ENCODE assay signal across 12 cellular contexts in the genomic region with DNA sequence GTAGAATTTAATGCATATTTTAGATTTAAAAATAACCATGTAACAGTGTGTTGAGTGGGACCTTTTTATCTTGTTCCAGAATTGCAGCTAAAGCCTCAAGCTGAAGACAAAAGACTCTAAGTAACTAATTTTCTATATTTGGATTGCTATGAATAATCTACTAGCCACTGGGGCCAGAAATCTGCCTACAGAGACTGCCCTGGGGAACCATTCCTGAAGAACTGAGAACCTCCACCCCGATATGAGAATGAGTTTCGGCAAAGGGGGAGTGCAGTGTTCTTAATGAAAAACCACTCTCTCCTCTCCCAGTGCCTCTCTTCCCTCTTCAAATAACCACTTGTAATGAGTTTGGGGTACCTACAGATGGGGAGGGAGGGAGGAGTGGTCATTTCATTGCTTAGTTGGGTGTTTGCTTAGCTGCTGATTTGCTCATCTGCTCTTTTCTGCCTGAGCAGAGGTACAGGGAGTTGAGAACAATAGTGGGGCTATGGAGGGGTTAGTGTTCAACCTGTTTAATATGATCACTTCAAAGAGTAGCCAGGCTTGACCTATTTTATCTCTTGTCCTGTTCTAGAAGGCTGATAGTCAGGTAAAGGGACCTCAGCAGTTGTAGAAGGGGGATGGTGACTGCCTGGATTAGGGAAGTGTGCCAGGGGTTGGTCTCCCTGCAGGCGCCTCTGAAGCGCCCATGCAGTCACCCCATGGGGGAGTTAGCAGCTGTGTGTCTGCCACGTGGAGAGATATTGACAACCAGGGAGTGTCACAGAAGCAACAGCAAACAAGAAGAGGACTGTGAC. TPM values are rescaled to one million over a fixed set of nuclear protein-coding genes. Genes with fewer than 3 reads are reported as not detected.
DNase-seq lines count a peak whose midpoint lies in the region; ATAC-seq and TF ChIP-seq lines count a peak whose summit lies in the region.
"Had no signal": no experiment of that assay in that cellular context is flagged by ENCODE, and none has a peak within 500 bp of the region (broad histone marks: within the 10 kb centered on the region; RNA-seq: fewer than 3 reads in every experiment).

No MANE protein-coding gene starts in this region.

- H3K4me1 ChIP-seq in neural progenitor cell (peaks cover 29% of the 10 kb centered on the region), PC-3 (ENCODE audit: insufficient read depth, low read length) (no peaks in the 10 kb centered on the region)

- H3K27ac Mint-ChIP-seq in neural progenitor cell, result no peak overlapping the region
- H3K27ac Mint-ChIP-seq: CD4-positive, alpha-beta T cell; stimulated activated naive CD8-positive, alpha-beta T cell treated with anti-CD3 and anti-CD28 coated beads, Interleukin-15, Interleukin-2, amounts not matched to agents 100 ng/mL and 50 ng/mL, for 24 hours had no signal

- intact Hi-C loops in PC-3 (cut with micrococcal nuclease), result no loop called here

- POLR2A ChIA-PET in PC-3 (lab: Charles Lee; ENCODE audit: unreplicated experiment), result no interaction called here

- H2AFZ ChIP-seq in neural progenitor cell (replicated peaks), result no peak overlapping the region
- no peak overlapping the region for H2AFZ ChIP-seq in PC-3 (ENCODE audit: low read length)

- no peak overlapping the region for H3K4me3 ChIP-seq in neural progenitor cell
- H3K4me3 ChIP-seq in PC-3 (ENCODE audit: low read length), result no peak overlapping the region

- H3K9ac ChIP-seq in neural progenitor cell (no peak overlapping the region), PC-3 (ENCODE audit: low read length) (no peak overlapping the region)

- DNase-seq in NCI-H1417 treated with DMSO at 0.1 percent for 48 hours (lab: John Stamatoyannopoulos, UW) (peak; percentile 17), SKM-1 (lab: John Stamatoyannopoulos, UW; ENCODE audit: unreplicated experiment) (peak; percentile 13), neural progenitor cell (ENCODE audit: low spot score) (peak; percentile 8), PC-3 (no peak)
- DNase-seq: activated T-cell treated with anti-CD3 and anti-CD28 coated beads, Interleukin-2, amount 50 U/mL, for 48 hours; CD4-positive, alpha-beta T cell; nephron progenitor cell had no signal

- H4K20me1 ChIP-seq in neural progenitor cell (ENCODE audit: low read depth) (no peaks in the 10 kb centered on the region), PC-3 (ENCODE audit: low read length) (no peaks in the 10 kb centered on the region)

- H3K4me2 ChIP-seq in neural progenitor cell, result peak overlapping the region; percentile 24
- no peak overlapping the region for H3K4me2 ChIP-seq in PC-3 (ENCODE audit: low read length)

- TF ChIP-seq CTCF in neural progenitor cell (IDR thresholded peaks at IDR 0.05), result no peak
- no peak for TF ChIP-seq CTCF in PC-3 (conservative IDR thresholded peaks at IDR 0.05; ENCODE audit: low read depth, low read length)

- H3F3A ChIP-seq in neural progenitor cell (ENCODE audit: low read depth) (peaks cover 8% of the 10 kb centered on the region), PC-3 (ENCODE audit: low read length, unreplicated experiment) (no peaks in the 10 kb centered on the region)

- H3K27ac ChIP-seq in neural progenitor cell, result no peak overlapping the region
- no peak overlapping the region for H3K27ac ChIP-seq in PC-3 (ENCODE audit: low read length)

- H3K36me3 ChIP-seq in neural progenitor cell (peaks cover 4% of the 10 kb centered on the region), PC-3 (ENCODE audit: low read depth, low read length) (no peaks in the 10 kb centered on the region)

- BruUV-seq in PC-3 (replicated peaks; lab: Mats Ljungman, UMichigan), result no TSS peak

- peaks cover 8% of the 10 kb centered on the region for H3K36me3 Mint-ChIP-seq in neural progenitor cell

- H3K79me2 ChIP-seq in neural progenitor cell (ENCODE audit: low read depth), result no peaks in the 10 kb centered on the region
- no peaks in the 10 kb centered on the region for H3K79me2 ChIP-seq in PC-3 (ENCODE audit: low read length)

- H3K9me3 Mint-ChIP-seq in neural progenitor cell, result peaks cover 13% of the 10 kb centered on the region

- no peak overlapping the region for H3K4me3 Mint-ChIP-seq in neural progenitor cell
- H3K4me3 Mint-ChIP-seq: CD4-positive, alpha-beta T cell; nephron progenitor cell; stimulated activated naive CD8-positive, alpha-beta T cell treated with anti-CD3 and anti-CD28 coated beads, Interleukin-15, Interleukin-2, amounts not matched to agents 100 ng/mL and 50 ng/mL, for 24 hours had no signal

- H3K9me3 ChIP-seq in neural progenitor cell (ENCODE audit: low read depth) (no peaks in the 10 kb centered on the region), PC-3 (ENCODE audit: low read length) (no peaks in the 10 kb centered on the region)

- H3K27me3 ChIP-seq in neural progenitor cell (no peaks in the 10 kb centered on the region), PC-3 (ENCODE audit: low read length) (no peaks in the 10 kb centered on the region)

- CTCF ChIA-PET in PC-3 (lab: Charles Lee), result no interaction called here

- H3K4me1 Mint-ChIP-seq in neural progenitor cell, result peaks cover 24% of the 10 kb centered on the region

- ATAC-seq in GM18868 (IDR thresholded peaks at IDR 0.05; ENCODE audit: unreplicated experiment) (peak; percentile 47), GM18511 (IDR thresholded peaks at IDR 0.05; ENCODE audit: unreplicated experiment) (no peak), GM19324 (IDR thresholded peaks at IDR 0.05; ENCODE audit: low FRiP score, unreplicated experiment) (no peak), GM19395 (IDR thresholded peaks at IDR 0.05; ENCODE audit: unreplicated experiment) (no peak), PC-3 (no peak)

- H3K9me2 ChIP-seq in PC-3 (replicated peaks; ENCODE audit: low read length), result no peaks in the 10 kb centered on the region

- H3K27me3 Mint-ChIP-seq in neural progenitor cell (ENCODE audit: insufficient read depth, low read depth), result no peaks in the 10 kb centered on the region
- H3K27me3 Mint-ChIP-seq: CD4-positive, alpha-beta T cell; stimulated activated naive CD8-positive, alpha-beta T cell treated with anti-CD3 and anti-CD28 coated beads, Interleukin-15, Interleukin-2, amounts not matched to agents 100 ng/mL and 50 ng/mL, for 24 hours had no signal

RNA-seq across cellular contexts. Expression of a gene that starts 47.7 kb away (rescaled TPM):
- total RNA-seq in neural progenitor cell (ENCODE audit: low replicate concordance) (13.4 and 13.9 TPM in 2 replicates), PC-3 (2014; rRNA removed) (11.7 and 11.8 TPM in 2 replicates)
